3 cellular contexts compared by ENCODE assay signal in the genomic region with DNA sequence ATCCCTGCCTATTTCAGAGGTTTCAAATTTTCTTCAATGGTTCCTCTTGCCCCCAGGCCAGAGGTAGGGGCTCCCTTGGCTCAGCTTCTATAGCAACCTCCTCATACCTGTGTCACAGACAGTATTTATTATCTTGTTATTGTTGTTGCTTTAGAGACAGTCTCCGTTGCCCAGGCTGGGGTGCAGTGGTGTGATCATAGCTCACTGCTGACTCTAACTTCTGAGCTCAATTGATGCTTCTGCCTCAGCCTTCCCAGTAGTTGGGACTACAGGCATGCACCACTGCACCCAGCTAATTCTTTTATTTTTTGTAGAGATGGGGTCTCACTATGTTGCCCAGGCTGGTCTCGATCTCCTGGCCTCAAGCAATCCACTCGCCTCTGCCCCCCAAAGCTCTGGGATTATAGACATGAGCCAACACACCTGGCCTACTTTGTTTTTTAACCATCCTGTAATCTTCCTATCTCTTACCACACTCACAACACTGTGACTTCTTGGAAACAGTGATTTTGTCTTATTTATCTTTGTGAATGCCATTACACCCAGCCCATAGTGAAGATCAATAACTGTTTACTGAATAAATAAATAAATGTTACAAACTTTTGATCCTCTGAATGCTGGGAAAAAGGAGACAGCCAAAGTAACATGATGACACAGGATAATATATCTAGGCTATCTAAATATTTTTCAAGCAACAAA.
TF ChIP-seq lines count a peak whose summit lies in the region.

No MANE protein-coding gene starts in this region.

TF ChIP-seq in A549, 52 proteins besides CTCF, POLR2A, EP300 and RAD21:
- TF ChIP-seq, protein P1, sequence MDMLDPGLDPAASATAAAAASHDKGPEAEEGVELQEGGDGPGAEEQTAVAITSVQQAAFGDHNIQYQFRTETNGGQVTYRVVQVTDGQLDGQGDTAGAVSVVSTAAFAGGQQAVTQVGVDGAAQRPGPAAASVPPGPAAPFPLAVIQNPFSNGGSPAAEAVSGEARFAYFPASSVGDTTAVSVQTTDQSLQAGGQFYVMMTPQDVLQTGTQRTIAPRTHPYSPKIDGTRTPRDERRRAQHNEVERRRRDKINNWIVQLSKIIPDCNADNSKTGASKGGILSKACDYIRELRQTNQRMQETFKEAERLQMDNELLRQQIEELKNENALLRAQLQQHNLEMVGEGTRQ (IDR thresholded peaks at IDR 0.05), result no peak
- TF ChIP-seq, protein P2, sequence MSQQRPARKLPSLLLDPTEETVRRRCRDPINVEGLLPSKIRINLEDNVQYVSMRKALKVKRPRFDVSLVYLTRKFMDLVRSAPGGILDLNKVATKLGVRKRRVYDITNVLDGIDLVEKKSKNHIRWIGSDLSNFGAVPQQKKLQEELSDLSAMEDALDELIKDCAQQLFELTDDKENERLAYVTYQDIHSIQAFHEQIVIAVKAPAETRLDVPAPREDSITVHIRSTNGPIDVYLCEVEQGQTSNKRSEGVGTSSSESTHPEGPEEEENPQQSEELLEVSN (IDR thresholded peaks at IDR 0.05; ENCODE audit: borderline replicate concordance, low read depth), result no peak
- no peak for TF ChIP-seq CHD2 (IDR thresholded peaks at IDR 0.05; ENCODE audit: low read length, partially characterized antibody)
- TF ChIP-seq ESRRA (IDR thresholded peaks at IDR 0.05; ENCODE audit: borderline replicate concordance, low read length), result no peak
- TF ChIP-seq HOXB13 (CRISPR knock-in tag; IDR thresholded peaks at IDR 0.05; ENCODE audit: low read depth), result no peak
- no peak for TF ChIP-seq ZFP36 (IDR thresholded peaks at IDR 0.05; ENCODE audit: borderline replicate concordance, partially characterized antibody)
- no peak for TF ChIP-seq FOSL2 (IDR thresholded peaks at IDR 0.05)
- TF ChIP-seq FOSL2 (CRISPR knock-in tag; IDR thresholded peaks at IDR 0.05), result no peak
- TF ChIP-seq HOXB5 (CRISPR knock-in tag; IDR thresholded peaks at IDR 0.05), result no peak

TF ChIP-seq in HEK293, 187 proteins besides CTCF, POLR2A, EP300 and RAD21:
- TF ChIP-seq, protein P3, sequence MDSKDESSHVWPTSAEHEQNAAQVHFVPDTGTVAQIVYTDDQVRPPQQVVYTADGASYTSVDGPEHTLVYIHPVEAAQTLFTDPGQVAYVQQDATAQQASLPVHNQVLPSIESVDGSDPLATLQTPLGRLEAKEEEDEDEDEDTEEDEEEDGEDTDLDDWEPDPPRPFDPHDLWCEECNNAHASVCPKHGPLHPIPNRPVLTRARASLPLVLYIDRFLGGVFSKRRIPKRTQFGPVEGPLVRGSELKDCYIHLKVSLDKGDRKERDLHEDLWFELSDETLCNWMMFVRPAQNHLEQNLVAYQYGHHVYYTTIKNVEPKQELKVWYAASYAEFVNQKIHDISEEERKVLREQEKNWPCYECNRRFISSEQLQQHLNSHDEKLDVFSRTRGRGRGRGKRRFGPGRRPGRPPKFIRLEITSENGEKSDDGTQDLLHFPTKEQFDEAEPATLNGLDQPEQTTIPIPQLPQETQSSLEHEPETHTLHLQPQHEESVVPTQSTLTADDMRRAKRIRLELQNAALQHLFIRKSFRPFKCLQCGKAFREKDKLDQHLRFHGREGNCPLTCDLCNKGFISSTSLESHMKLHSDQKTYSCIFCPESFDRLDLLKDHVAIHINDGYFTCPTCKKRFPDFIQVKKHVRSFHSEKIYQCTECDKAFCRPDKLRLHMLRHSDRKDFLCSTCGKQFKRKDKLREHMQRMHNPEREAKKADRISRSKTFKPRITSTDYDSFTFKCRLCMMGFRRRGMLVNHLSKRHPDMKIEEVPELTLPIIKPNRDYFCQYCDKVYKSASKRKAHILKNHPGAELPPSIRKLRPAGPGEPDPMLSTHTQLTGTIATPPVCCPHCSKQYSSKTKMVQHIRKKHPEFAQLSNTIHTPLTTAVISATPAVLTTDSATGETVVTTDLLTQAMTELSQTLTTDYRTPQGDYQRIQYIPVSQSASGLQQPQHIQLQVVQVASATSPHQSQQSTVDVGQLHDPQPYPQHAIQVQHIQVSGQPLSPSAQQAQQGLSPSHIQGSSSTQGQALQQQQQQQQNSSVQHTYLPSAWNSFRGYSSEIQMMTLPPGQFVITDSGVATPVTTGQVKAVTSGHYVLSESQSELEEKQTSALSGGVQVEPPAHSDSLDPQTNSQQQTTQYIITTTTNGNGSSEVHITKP (tag by site-specific recombination; IDR thresholded peaks at IDR 0.05), result no peak
- TF ChIP-seq ZNF121 (tag by site-specific recombination; IDR thresholded peaks at IDR 0.05), result 0 out of 2 replicates have a peak, but pooled peaks have one; percentile 31

TF ChIP-seq in HepG2, 621 proteins besides CTCF, POLR2A, EP300 and RAD21 (continues in another document):
- TF ChIP-seq MIER3 (CRISPR knock-in tag; IDR thresholded peaks at IDR 0.05; ENCODE audit: borderline replicate concordance) (no peak; the same call in 1 of the 2 replicates), MYC (CRISPR knock-in tag; IDR thresholded peaks at IDR 0.05; ENCODE audit: borderline replicate concordance) (no peak), ASH2L (IDR thresholded peaks at IDR 0.05; ENCODE audit: insufficient read length, low read depth, low read length) (no peak), IRF2 (CRISPR knock-in tag; IDR thresholded peaks at IDR 0.05) (no peak), ZNF772 (CRISPR knock-in tag; IDR thresholded peaks at IDR 0.05) (no peak), ONECUT2 (CRISPR knock-in tag; IDR thresholded peaks at IDR 0.05) (no peak), KLF6 (CRISPR knock-in tag; IDR thresholded peaks at IDR 0.05) (no peak), ZNF841 (CRISPR knock-in tag; IDR thresholded peaks at IDR 0.05; ENCODE audit: borderline replicate concordance) (no peak), NFATC3 (CRISPR knock-in tag; IDR thresholded peaks at IDR 0.05) (no peak), NFRKB (IDR thresholded peaks at IDR 0.05) (no peak), RFX1 (IDR thresholded peaks at IDR 0.05) (no peak), PHB2 (IDR thresholded peaks at IDR 0.05; ENCODE audit: partially characterized antibody) (no peak)
- TF ChIP-seq, protein P4, sequence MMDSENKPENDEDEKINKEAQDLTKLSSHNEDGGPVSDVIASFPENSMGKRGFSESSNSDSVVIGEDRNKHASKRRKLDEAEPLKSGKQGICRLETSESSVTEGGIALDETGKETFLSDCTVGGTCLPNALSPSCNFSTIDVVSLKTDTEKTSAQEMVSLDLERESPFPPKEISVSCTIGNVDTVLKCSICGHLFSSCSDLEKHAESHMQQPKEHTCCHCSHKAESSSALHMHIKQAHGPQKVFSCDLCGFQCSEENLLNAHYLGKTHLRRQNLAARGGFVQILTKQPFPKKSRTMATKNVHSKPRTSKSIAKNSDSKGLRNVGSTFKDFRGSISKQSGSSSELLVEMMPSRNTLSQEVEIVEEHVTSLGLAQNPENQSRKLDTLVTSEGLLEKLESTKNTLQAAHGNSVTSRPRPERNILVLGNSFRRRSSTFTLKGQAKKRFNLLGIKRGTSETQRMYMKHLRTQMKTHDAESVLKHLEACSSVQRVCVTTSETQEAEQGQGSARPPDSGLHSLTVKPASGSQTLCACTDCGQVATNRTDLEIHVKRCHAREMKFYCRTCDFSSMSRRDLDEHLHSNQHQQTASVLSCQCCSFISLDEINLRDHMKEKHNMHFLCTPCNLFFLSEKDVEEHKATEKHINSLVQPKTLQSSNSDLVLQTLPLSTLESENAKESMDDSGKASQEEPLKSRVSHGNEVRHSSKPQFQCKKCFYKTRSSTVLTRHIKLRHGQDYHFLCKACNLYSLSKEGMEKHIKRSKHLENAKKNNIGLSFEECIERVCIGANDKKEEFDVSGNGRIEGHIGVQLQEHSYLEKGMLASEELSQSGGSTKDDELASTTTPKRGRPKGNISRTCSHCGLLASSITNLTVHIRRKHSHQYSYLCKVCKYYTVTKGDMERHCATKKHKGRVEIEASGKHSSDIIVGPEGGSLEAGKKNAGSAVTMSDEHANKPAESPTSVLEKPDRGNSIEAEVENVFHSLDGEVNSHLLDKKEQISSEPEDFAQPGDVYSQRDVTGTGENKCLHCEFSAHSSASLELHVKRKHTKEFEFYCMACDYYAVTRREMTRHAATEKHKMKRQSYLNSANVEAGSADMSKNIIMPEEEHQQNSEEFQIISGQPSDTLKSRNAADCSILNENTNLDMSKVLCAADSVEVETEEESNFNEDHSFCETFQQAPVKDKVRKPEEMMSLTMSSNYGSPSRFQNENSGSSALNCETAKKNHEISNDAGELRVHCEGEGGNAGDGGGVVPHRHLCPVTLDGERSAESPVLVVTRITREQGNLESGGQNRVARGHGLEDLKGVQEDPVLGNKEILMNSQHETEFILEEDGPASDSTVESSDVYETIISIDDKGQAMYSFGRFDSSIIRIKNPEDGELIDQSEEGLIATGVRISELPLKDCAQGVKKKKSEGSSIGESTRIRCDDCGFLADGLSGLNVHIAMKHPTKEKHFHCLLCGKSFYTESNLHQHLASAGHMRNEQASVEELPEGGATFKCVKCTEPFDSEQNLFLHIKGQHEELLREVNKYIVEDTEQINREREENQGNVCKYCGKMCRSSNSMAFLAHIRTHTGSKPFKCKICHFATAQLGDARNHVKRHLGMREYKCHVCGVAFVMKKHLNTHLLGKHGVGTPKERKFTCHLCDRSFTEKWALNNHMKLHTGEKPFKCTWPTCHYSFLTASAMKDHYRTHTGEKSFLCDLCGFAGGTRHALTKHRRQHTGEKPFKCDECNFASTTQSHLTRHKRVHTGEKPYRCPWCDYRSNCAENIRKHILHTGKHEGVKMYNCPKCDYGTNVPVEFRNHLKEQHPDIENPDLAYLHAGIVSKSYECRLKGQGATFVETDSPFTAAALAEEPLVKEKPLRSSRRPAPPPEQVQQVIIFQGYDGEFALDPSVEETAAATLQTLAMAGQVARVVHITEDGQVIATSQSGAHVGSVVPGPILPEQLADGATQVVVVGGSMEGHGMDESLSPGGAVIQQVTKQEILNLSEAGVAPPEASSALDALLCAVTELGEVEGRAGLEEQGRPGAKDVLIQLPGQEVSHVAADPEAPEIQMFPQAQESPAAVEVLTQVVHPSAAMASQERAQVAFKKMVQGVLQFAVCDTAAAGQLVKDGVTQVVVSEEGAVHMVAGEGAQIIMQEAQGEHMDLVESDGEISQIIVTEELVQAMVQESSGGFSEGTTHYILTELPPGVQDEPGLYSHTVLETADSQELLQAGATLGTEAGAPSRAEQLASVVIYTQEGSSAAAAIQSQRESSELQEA (CRISPR knock-in tag; IDR thresholded peaks at IDR 0.05; ENCODE audit: not compliant biosample characterization), result no peak
- TF ChIP-seq, protein P5, sequence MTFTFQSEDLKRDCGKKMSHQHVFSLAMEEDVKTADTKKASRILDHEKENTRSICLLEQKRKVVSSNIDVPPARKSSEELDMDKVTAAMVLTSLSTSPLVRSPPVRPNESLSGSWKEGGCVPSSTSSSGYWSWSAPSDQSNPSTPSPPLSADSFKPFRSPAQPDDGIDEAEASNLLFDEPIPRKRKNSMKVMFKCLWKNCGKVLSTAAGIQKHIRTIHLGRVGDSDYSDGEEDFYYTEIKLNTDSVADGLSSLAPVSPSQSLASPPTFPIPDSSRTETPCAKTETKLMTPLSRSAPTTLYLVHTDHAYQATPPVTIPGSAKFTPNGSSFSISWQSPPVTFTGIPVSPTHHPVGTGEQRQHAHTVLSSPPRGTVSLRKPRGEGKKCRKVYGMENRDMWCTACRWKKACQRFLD (CRISPR knock-in tag; IDR thresholded peaks at IDR 0.05; ENCODE audit: borderline replicate concordance), result no peak
- TF ChIP-seq, protein P6, sequence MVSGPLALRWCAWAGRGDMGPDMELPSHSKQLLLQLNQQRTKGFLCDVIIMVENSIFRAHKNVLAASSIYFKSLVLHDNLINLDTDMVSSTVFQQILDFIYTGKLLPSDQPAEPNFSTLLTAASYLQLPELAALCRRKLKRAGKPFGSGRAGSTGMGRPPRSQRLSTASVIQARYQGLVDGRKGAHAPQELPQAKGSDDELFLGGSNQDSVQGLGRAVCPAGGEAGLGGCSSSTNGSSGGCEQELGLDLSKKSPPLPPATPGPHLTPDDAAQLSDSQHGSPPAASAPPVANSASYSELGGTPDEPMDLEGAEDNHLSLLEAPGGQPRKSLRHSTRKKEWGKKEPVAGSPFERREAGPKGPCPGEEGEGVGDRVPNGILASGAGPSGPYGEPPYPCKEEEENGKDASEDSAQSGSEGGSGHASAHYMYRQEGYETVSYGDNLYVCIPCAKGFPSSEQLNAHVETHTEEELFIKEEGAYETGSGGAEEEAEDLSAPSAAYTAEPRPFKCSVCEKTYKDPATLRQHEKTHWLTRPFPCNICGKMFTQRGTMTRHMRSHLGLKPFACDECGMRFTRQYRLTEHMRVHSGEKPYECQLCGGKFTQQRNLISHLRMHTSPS (CRISPR knock-in tag; IDR thresholded peaks at IDR 0.05; ENCODE audit: low read depth), result no peak
- TF ChIP-seq, protein P7, sequence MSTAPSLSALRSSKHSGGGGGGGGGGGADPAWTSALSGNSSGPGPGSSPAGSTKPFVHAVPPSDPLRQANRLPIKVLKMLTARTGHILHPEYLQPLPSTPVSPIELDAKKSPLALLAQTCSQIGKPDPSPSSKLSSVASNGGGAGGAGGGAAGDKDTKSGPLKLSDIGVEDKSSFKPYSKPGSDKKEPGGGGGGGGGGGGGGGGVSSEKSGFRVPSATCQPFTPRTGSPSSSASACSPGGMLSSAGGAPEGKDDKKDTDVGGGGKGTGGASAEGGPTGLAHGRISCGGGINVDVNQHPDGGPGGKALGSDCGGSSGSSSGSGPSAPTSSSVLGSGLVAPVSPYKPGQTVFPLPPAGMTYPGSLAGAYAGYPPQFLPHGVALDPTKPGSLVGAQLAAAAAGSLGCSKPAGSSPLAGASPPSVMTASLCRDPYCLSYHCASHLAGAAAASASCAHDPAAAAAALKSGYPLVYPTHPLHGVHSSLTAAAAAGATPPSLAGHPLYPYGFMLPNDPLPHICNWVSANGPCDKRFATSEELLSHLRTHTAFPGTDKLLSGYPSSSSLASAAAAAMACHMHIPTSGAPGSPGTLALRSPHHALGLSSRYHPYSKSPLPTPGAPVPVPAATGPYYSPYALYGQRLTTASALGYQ (CRISPR knock-in tag; IDR thresholded peaks at IDR 0.05), result no peak
- TF ChIP-seq, protein P8, sequence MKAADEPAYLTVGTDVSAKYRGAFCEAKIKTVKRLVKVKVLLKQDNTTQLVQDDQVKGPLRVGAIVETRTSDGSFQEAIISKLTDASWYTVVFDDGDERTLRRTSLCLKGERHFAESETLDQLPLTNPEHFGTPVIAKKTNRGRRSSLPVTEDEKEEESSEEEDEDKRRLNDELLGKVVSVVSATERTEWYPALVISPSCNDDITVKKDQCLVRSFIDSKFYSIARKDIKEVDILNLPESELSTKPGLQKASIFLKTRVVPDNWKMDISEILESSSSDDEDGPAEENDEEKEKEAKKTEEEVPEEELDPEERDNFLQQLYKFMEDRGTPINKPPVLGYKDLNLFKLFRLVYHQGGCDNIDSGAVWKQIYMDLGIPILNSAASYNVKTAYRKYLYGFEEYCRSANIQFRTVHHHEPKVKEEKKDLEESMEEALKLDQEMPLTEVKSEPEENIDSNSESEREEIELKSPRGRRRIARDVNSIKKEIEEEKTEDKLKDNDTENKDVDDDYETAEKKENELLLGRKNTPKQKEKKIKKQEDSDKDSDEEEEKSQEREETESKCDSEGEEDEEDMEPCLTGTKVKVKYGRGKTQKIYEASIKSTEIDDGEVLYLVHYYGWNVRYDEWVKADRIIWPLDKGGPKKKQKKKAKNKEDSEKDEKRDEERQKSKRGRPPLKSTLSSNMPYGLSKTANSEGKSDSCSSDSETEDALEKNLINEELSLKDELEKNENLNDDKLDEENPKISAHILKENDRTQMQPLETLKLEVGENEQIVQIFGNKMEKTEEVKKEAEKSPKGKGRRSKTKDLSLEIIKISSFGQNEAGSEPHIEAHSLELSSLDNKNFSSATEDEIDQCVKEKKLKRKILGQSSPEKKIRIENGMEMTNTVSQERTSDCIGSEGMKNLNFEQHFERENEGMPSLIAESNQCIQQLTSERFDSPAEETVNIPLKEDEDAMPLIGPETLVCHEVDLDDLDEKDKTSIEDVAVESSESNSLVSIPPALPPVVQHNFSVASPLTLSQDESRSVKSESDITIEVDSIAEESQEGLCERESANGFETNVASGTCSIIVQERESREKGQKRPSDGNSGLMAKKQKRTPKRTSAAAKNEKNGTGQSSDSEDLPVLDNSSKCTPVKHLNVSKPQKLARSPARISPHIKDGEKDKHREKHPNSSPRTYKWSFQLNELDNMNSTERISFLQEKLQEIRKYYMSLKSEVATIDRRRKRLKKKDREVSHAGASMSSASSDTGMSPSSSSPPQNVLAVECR (CRISPR knock-in tag; IDR thresholded peaks at IDR 0.05; ENCODE audit: borderline replicate concordance), result no peak
